Comparison of ENCODE assay signal across 14 cellular contexts in genomic region chr5:149450199-149450598, GRCh38.
DNase-seq lines count a peak whose midpoint lies in the region; ATAC-seq and TF ChIP-seq lines count a peak whose summit lies in the region.
"Had no signal": no experiment of that assay in that cellular context is flagged by ENCODE, and none has a peak within 500 bp of the region (broad histone marks: within the 10 kb centered on the region; RNA-seq: fewer than 3 reads in every experiment).

No MANE protein-coding gene starts in this region.

- no peaks in the 10 kb centered on the region for H3K27me3 ChIP-seq in GM23248 (replicated peaks; ENCODE audit: insufficient read depth)
- no peaks in the 10 kb centered on the region for H3K27me3 ChIP-seq in left lung
- H3K27me3 ChIP-seq in skeletal muscle tissue (ENCODE audit: control insufficient read depth in 3 of 3, insufficient read depth in 3 of 3, low read length in 3 of 3) = no peaks in the 10 kb centered on the region

- no peaks in the 10 kb centered on the region for H3K9me2 ChIP-seq in GM23248 (ENCODE audit: insufficient read depth)

- peak overlapping the region; percentile 71 for H3K27ac Mint-ChIP-seq in chondrocyte (ENCODE audit: unreplicated experiment)
- H3K27ac Mint-ChIP-seq: CD14-positive monocyte; dendritic cell treated with granulocyte-macrophage colony-stimulating factor and Interleukin-4, amounts not matched to agents 40 ng/mL and 50 ng/mL, for 4 days; immature natural killer cell had no signal

- no peaks in the 10 kb centered on the region for H3K79me2 ChIP-seq in GM23248 (ENCODE audit: insufficient read depth)

- intact Hi-C loops in left lung (cut with DNase I) = no loop called here

- peaks cover 47% of the 10 kb centered on the region for H3F3A ChIP-seq in GM23248 (ENCODE audit: insufficient read depth)

- ATAC-seq in left lung = peak; percentile 19

- peaks cover 82% of the 10 kb centered on the region for H3K4me1 Mint-ChIP-seq in chondrocyte (ENCODE audit: low read depth)
- H3K4me1 Mint-ChIP-seq: immature natural killer cell had no signal

- no peaks in the 10 kb centered on the region for H4K20me1 ChIP-seq in GM23248 (ENCODE audit: insufficient read depth)

- no peak overlapping the region for H3K4me2 ChIP-seq in GM23248 (ENCODE audit: unreplicated experiment)
- H3K4me2 ChIP-seq: smooth muscle cell had no signal

- H3K9ac ChIP-seq in GM23248 (peak overlapping the region; percentile 5; the same call in 1 of the 2 replicates), skeletal muscle tissue (ENCODE audit: low read depth in 1 of 3, low read length in 3 of 3) (peak overlapping the region in 2 of 3 donors; percentile 40 to 66)

- H3K36me3 ChIP-seq in GM23248 (ENCODE audit: low read depth) = no peaks in the 10 kb centered on the region
- no peaks in the 10 kb centered on the region for H3K36me3 ChIP-seq in left lung
- no peaks in the 10 kb centered on the region for H3K36me3 ChIP-seq in skeletal muscle tissue (ENCODE audit: control insufficient read depth in 3 of 3, insufficient read depth in 3 of 3, low read length in 3 of 3)

- DNase-seq in GM23248 = peak; percentile 69
- no peak for DNase-seq in chondrocyte (ENCODE audit: low spot score)
- DNase-seq in left lung = peak in 1 of 2 donors; percentile 63
- DNase-seq in iPS-NIHi11 (ENCODE audit: low spot score) = no peak
- no peak for DNase-seq in NCI-H510A treated with DMSO at 0.1 percent for 48 hours (lab: John Stamatoyannopoulos, UW)
- DNase-seq in NCI-H187 (lab: John Stamatoyannopoulos, UW) = no peak
- DNase-seq in activated gamma-delta T cell (lab: John Stamatoyannopoulos, UW) = no peak
- DNase-seq: immature natural killer cell, MM.1S, NCI-H524 treated with DMSO at 0.1 percent for 48 hours had no signal

- peak overlapping the region; percentile 93 for H3K27ac ChIP-seq in GM23248
- H3K27ac ChIP-seq in left lung = peak overlapping the region; percentile 80 to 84
- H3K27ac ChIP-seq in skeletal muscle tissue (ENCODE audit: low read depth, low read length) = peak overlapping the region; percentile 71

- in situ Hi-C loops in GM23248 (cut with MboI) = no loop called here

- H3K36me3 Mint-ChIP-seq in chondrocyte (ENCODE audit: low read depth) = no peaks in the 10 kb centered on the region
- H3K36me3 Mint-ChIP-seq: CD14-positive monocyte, immature natural killer cell had no signal

- peaks cover 64% of the 10 kb centered on the region for H3K4me1 ChIP-seq in GM23248 (ENCODE audit: insufficient read depth)
- peaks cover 38% of the 10 kb centered on the region in 2 donors for H3K4me1 ChIP-seq in left lung
- peaks cover 52 to 70% (median 63%) of the 10 kb centered on the region in 3 donors for H3K4me1 ChIP-seq in skeletal muscle tissue (ENCODE audit: control insufficient read depth in 3 of 3, insufficient read depth in 3 of 3, low read length in 3 of 3)

- no peaks in the 10 kb centered on the region for H3K9me3 Mint-ChIP-seq in chondrocyte (ENCODE audit: low read depth)
- H3K9me3 Mint-ChIP-seq: dendritic cell treated with granulocyte-macrophage colony-stimulating factor and Interleukin-4, amounts not matched to agents 40 ng/mL and 50 ng/mL, for 4 days; immature natural killer cell had no signal

- no peak overlapping the region for H3K4me3 ChIP-seq in GM23248
- no peak overlapping the region for H3K4me3 ChIP-seq in left lung
- H3K4me3 ChIP-seq in skeletal muscle tissue (ENCODE audit: low read length in 3 of 3) = peak overlapping the region in 1 of 3 donors; percentile 29
- H3K4me3 ChIP-seq: smooth muscle cell had no signal

- H3K4me3 Mint-ChIP-seq in chondrocyte (ENCODE audit: unreplicated experiment) = no peak overlapping the region
- H3K4me3 Mint-ChIP-seq: CD14-positive monocyte; dendritic cell treated with granulocyte-macrophage colony-stimulating factor and Interleukin-4, amounts not matched to agents 40 ng/mL and 50 ng/mL, for 4 days; immature natural killer cell had no signal

- H3K9me3 ChIP-seq in GM23248 (ENCODE audit: low read depth) (no peaks in the 10 kb centered on the region), left lung (no peaks in the 10 kb centered on the region), skeletal muscle tissue (ENCODE audit: control insufficient read depth in 3 of 3, low read length in 3 of 3) (no peaks in the 10 kb centered on the region)

- TF ChIP-seq CTCF in chondrocyte (IDR thresholded peaks at IDR 0.05) (no peak), left lung (IDR thresholded peaks at IDR 0.05) (no peak)

- H3K27me3 Mint-ChIP-seq in chondrocyte (ENCODE audit: low read depth) = no peaks in the 10 kb centered on the region

- peak overlapping the region; percentile 34 for H2AFZ ChIP-seq in GM23248

- WGBS in GM23248 (ENCODE audit: low coverage in 1 of 2, low lambda C conversion rate in 2 of 2, missing lambda C conversion rate in 2 of 2), 2 experiments = 0 to 17% methylated on average over 2 to 3 of the region's 3 CpGs
